ENCODE assay signal across 27 cellular contexts in the genomic region with DNA sequence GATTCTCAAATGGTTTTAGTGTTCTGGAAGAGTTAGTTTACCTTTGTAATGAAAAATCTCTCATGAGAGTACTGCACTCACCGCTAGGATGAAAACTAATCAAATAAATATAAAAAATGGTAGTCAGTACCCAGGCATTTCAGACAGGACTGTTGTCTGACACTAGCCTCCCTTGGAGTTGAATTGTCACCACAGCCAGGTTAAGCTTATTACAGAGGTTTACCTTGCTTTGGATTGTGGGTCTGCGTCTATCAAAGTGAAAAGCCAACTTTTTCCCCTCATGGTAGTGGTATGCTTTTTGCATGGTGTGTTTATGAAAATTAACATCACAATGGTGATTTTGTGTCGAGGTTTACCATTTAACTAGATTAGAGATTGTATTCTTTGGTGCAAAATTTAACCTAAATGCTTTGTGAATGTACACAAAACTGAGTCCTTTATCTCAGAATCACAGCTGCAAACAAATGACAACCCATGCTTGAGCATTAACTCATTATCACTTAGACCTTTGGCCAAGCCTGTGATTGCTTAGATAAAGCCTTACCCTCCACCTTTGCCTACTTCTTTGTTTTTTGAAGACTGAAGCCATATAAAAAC. TPM values are rescaled to one million over a fixed set of nuclear protein-coding genes. Genes with fewer than 3 reads are reported as not detected.
DNase-seq lines count a peak whose midpoint lies in the region; ATAC-seq and TF ChIP-seq lines count a peak whose summit lies in the region.
"Had no signal": no experiment of that assay in that cellular context is flagged by ENCODE, and none has a peak within 500 bp of the region (broad histone marks: within the 10 kb centered on the region; RNA-seq: fewer than 3 reads in every experiment).

No MANE protein-coding gene starts in this region.

- peak overlapping the region; percentile 31 for H3K4me2 ChIP-seq in parathyroid adenoma (ENCODE audit: low read length)
- H3K4me2 ChIP-seq: BLaER1 treated with 17β-estradiol and CSF1 and Interleukin-3, amounts not matched to agents 10 nM and 100 nM; GM23338 had no signal

- CTCF ChIA-PET in HEK293 (lab: Yijun Ruan, JAX): interaction anchor here (0.7 to 1.1 kb wide), 2 partner anchors 132 to 150 kb away, joined by 3 to 4 read pairs; no protein-coding TSS in a partner anchor

- no peaks in the 10 kb centered on the region for H3K27me3 ChIP-seq in parathyroid adenoma (ENCODE audit: control insufficient read depth, insufficient read depth, low read length)
- H3K27me3 ChIP-seq: BLaER1 treated with 17β-estradiol and CSF1 and Interleukin-3, amounts not matched to agents 10 nM and 100 nM had no signal

- H3K4me1 ChIP-seq in HEK293 (ENCODE audit: control insufficient read depth, insufficient read depth, low read length): peaks cover 18% of the 10 kb centered on the region
- H3K4me1 ChIP-seq in parathyroid adenoma: peaks cover 4% of the 10 kb centered on the region

- H3K27ac ChIP-seq in HEK293 (ENCODE audit: extremely low read depth, low read depth, low read length): no peak overlapping the region
- H3K27ac ChIP-seq in parathyroid adenoma: no peak overlapping the region
- H3K27ac ChIP-seq: 22Rv1; BLaER1 treated with 17β-estradiol and CSF1 and Interleukin-3, amounts not matched to agents 10 nM and 100 nM; coronary artery had no signal

- peak; percentile 91 for ATAC-seq in left colon
- ATAC-seq: activated CD8-positive, alpha-beta memory T cell treated with anti-CD3 and anti-CD28 coated beads, Interleukin-2, amount 10 ng/mL, durations not matched to agents 7 days and 5 days; GM23338; left ventricle myocardium superior; natural killer cell treated with Interleukin-12 subunit alpha and Interleukin-12 subunit beta and Interleukin-15 and Interleukin-18, amount 100 ng/mL, for 72 hours; SK-N-SH treated with all-trans-retinoic acid at 6 μM for 48 hours; stimulated activated naive B cell treated with anti-CD40 and anti-IgM and Interleukin-4, amounts not matched to agents 10 μg/mL and 1 μg/mL and 100 μg/mL, for 72 hours had no signal

- peaks cover 39% of the 10 kb centered on the region for H3K79me2 ChIP-seq in parathyroid adenoma

- intact Hi-C loops in left colon (cut with DNase I, micrococcal nuclease): no loop called here

- H3K36me3 ChIP-seq in HEK293 (ENCODE audit: control insufficient read depth in 2 of 2, insufficient read depth in 1 of 2, low read length in 2 of 2) (no peaks in the 10 kb centered on the region; a peak in 1 of 3 replicates), parathyroid adenoma (ENCODE audit: control insufficient read depth, insufficient read depth, low read length) (no peaks in the 10 kb centered on the region)

- TF ChIP-seq CTCF in HEK293 (tag by site-specific recombination; IDR thresholded peaks at IDR 0.05) (no peak), parathyroid adenoma (IDR thresholded peaks at IDR 0.05) (no peak)

- no peak overlapping the region for H3K9ac ChIP-seq in parathyroid adenoma
- H3K9ac ChIP-seq: BLaER1 treated with 17β-estradiol and CSF1 and Interleukin-3, amounts not matched to agents 10 nM and 100 nM had no signal

- POLR2A ChIA-PET in HEK293 (lab: Yijun Ruan, JAX): no interaction called here

- H3K9me3 ChIP-seq in HEK293 (ENCODE audit: control insufficient read depth, insufficient read depth, low read depth, low read length) (no peaks in the 10 kb centered on the region), parathyroid adenoma (ENCODE audit: control insufficient read depth, low read length) (no peaks in the 10 kb centered on the region)

- H2AFZ ChIP-seq in parathyroid adenoma: no peak overlapping the region
- H2AFZ ChIP-seq: GM23338 had no signal

- DNase-seq in NCI-H82 (lab: John Stamatoyannopoulos, UW) (peak; percentile 53), NCI-H82 treated with DMSO at 0.1 percent for 48 hours (lab: John Stamatoyannopoulos, UW; ENCODE audit: unreplicated experiment) (no peak), left colon (no peak), DMS79 (lab: John Stamatoyannopoulos, UW) (no peak), NCI-H146 (lab: John Stamatoyannopoulos, UW) (no peak)
- no peak for DNase-seq in activated CD8-positive, alpha-beta memory T cell treated with anti-CD3 and anti-CD28 coated beads for 24 hours
- DNase-seq: activated CD8-positive, alpha-beta memory T cell treated with anti-CD3 and anti-CD28 coated beads, Interleukin-2, amount 10 ng/mL, durations not matched to agents 7 days and 5 days; activated naive CD4-positive, alpha-beta T cell treated with anti-CD3 and anti-CD28 coated beads, Interleukin-2, amount 50 U/mL, for 16 hours; aorta; effector memory CD4-positive, alpha-beta T cell; glutamatergic neuron; islet precursor cell; left ventricle myocardium superior; MV-4-11; NCI-H1436; NCI-H2081 treated with DMSO at 0.1 percent for 48 hours; NCI-H2227 treated with DMSO at 0.1 percent for 48 hours; Right ventricle myocardium superior; stimulated activated naive B cell treated with anti-CD40 and anti-IgM and Interleukin-4, amounts not matched to agents 10 μg/mL and 1 μg/mL and 100 μg/mL, for 72 hours had no signal

- H3K4me3 ChIP-seq in HEK293 (ENCODE audit: low read depth, low read length) (no peak overlapping the region), parathyroid adenoma (ENCODE audit: low read depth, low read length) (peak overlapping the region; percentile 7)
- H3K4me3 ChIP-seq: BLaER1 treated with 17β-estradiol and CSF1 and Interleukin-3, amounts not matched to agents 10 nM and 100 nM; coronary artery; GM23338 had no signal

TF ChIP-seq in HEK293, 187 proteins besides CTCF, POLR2A, EP300 and RAD21:
- TF ChIP-seq, protein P1, sequence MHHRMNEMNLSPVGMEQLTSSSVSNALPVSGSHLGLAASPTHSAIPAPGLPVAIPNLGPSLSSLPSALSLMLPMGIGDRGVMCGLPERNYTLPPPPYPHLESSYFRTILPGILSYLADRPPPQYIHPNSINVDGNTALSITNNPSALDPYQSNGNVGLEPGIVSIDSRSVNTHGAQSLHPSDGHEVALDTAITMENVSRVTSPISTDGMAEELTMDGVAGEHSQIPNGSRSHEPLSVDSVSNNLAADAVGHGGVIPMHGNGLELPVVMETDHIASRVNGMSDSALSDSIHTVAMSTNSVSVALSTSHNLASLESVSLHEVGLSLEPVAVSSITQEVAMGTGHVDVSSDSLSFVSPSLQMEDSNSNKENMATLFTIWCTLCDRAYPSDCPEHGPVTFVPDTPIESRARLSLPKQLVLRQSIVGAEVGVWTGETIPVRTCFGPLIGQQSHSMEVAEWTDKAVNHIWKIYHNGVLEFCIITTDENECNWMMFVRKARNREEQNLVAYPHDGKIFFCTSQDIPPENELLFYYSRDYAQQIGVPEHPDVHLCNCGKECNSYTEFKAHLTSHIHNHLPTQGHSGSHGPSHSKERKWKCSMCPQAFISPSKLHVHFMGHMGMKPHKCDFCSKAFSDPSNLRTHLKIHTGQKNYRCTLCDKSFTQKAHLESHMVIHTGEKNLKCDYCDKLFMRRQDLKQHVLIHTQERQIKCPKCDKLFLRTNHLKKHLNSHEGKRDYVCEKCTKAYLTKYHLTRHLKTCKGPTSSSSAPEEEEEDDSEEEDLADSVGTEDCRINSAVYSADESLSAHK (tag by site-specific recombination; IDR thresholded peaks at IDR 0.05): no peak
- TF ChIP-seq, protein P2, sequence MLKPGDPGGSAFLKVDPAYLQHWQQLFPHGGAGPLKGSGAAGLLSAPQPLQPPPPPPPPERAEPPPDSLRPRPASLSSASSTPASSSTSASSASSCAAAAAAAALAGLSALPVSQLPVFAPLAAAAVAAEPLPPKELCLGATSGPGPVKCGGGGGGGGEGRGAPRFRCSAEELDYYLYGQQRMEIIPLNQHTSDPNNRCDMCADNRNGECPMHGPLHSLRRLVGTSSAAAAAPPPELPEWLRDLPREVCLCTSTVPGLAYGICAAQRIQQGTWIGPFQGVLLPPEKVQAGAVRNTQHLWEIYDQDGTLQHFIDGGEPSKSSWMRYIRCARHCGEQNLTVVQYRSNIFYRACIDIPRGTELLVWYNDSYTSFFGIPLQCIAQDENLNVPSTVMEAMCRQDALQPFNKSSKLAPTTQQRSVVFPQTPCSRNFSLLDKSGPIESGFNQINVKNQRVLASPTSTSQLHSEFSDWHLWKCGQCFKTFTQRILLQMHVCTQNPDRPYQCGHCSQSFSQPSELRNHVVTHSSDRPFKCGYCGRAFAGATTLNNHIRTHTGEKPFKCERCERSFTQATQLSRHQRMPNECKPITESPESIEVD (tag by site-specific recombination; IDR thresholded peaks at IDR 0.05): 0 out of 2 replicates have a peak, but pooled peaks have one; percentile 25

RNA-seq across cellular contexts. Expression of a gene that starts 20.1 kb away (rescaled TPM):
- 100 to 1,000 TPM in 1 of 2 donors, 10 to 100 TPM in 1; 82.3 to 113 TPM for total RNA-seq in left colon
